ENCODE assay signal across 8 cellular contexts in the genomic region with DNA sequence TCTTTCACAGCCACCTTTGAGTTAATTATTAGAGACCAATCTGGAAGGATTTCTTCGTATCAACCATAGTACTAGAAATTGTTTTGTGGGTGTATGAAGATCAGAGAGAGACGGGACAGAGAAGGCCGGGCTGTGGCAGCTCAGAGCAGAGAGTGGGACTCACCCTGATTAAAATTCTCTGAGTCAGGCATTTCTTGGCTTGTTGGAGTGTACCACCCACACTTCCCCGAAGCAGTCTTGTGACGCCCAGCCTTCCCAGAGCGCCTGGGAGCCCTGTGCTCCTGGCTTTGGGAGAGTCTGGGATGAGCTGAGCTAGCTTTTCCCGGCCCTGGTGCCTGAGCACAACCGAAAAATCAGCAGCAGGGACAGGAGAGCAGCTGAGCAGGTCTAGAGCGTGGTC. TPM values are rescaled to one million over a fixed set of nuclear protein-coding genes. Genes with fewer than 3 reads are reported as not detected.
DNase-seq lines count a peak whose midpoint lies in the region.

No MANE protein-coding gene starts in this region.

- DNase-seq in GM03348 (ENCODE audit: low spot score) (peak; percentile 95), brain pericyte (ENCODE audit: low read depth, low spot score) (peak; percentile 32), hippocampal formation (lab: John Stamatoyannopoulos, UW) (peak; percentile 39 to 62), skeletal muscle cell (ENCODE audit: low read depth) (peak; percentile 78), Kasumi-1 (lab: John Stamatoyannopoulos, UW) (no peak), T-helper 9 cell (no peak), NOMO-1 treated with dmso at 0.1 percent for 144 hours (lab: John Stamatoyannopoulos, UW; ENCODE audit: unreplicated experiment) (no peak), mesenteric fat pad (ENCODE audit: low spot score) (no peak)

- no peak overlapping the region for H3K4me3 ChIP-seq in skeletal muscle cell (ENCODE audit: low read depth, low read length)

RNA-seq across cellular contexts. Expression of a gene that starts 19.4 kb away (rescaled TPM):
- total RNA-seq in mesenteric fat pad: 94.6 TPM

RNA-seq across cellular contexts. Expression of a gene that starts 32.5 kb away (rescaled TPM):
- total RNA-seq in mesenteric fat pad: 2.2 TPM

RNA-seq across cellular contexts. Expression of a gene that starts 38.7 kb away (rescaled TPM):
- not detected for total RNA-seq in mesenteric fat pad

RNA-seq across cellular contexts. Expression of a gene that starts 55.0 kb away (rescaled TPM):
- total RNA-seq in mesenteric fat pad: 34.5 TPM

Comparison
In these comparisons a context has a peak if more than half of its experiments do, and no peak if none do; other contexts are left out.
1. DNase-seq: peak in GM03348 (single experiment), brain pericyte (single experiment), hippocampal formation (2 of 2) and skeletal muscle cell (single experiment); none in Kasumi-1 (0 of 2), T-helper 9 cell (single experiment), NOMO-1 treated with dmso at 0.1 percent for 144 hours (single experiment) and mesenteric fat pad (single experiment).